In genomic region chr5:80368666-80369270, GRCh38 we compare ENCODE assay signal across 16 cellular contexts. TPM values are rescaled to one million over a fixed set of nuclear protein-coding genes. Genes with fewer than 3 reads are reported as not detected.
A peak's percentile ranks its signal among the peaks of the same experiment; 100 is the strongest.
DNase-seq lines count a peak whose midpoint lies in the region; ATAC-seq, FAIRE-seq and TF ChIP-seq lines count a peak whose summit lies in the region.
"Had no signal": no experiment of that assay in that cellular context is flagged by ENCODE, and none has a peak within 500 bp of the region (broad histone marks: within the 10 kb centered on the region; RNA-seq: fewer than 3 reads in every experiment).

No MANE protein-coding gene starts in this region.

- 0 out of 4 replicates have a peak, but pooled peaks cover 0 to 3% of the 10 kb centered on the region in 2 experiments for H3K9me3 ChIP-seq in H1 (ENCODE audit: insufficient read depth in 2 of 2, low read depth in 1 of 2, low read length in 1 of 2)
- H3K9me3 ChIP-seq in neuronal stem cell (replicated peaks in 1 of 2; ENCODE audit: control insufficient read depth in 2 of 2, insufficient read depth in 1 of 2, low read depth in 1 of 2, low read length in 2 of 2) = peaks cover 2 to 3% of the 10 kb centered on the region in 2 donors
- H3K9me3 ChIP-seq in tibial nerve = peaks cover 0 to 4% (median 0%) of the 10 kb centered on the region in 4 donors
- no peaks in the 10 kb centered on the region for H3K9me3 ChIP-seq in upper lobe of left lung
- H3K9me3 ChIP-seq: Peyer's patch had no signal

- in situ Hi-C loops in SK-MEL-5 (cut with HindIII; ENCODE audit: low pct_unique_long_range_greater_than_20kb, low sequenced_read_pairs) = no loop called here

- 74% methylated on average over 2 of the region's 2 CpGs; no CpG with 5 or more reads in 1 of the 2 experiments for WGBS in H1 (ENCODE audit: extremely low coverage in 1 of 2, insufficient coverage in 1 of 2, insufficient read length in 1 of 2, insufficient replicate concordance in 2 of 2, low coverage in 1 of 2, low lambda C conversion rate in 2 of 2, missing lambda C conversion rate in 1 of 2), 2 experiments
- no CpG with 5 or more reads among the region's 2 CpGs for WGBS in neuronal stem cell (ENCODE audit: extremely low coverage in 2 of 2, insufficient read length in 2 of 2, insufficient replicate concordance in 1 of 2), 2 donors
- 43 to 58% methylated on average over 2 of the region's 2 CpGs for WGBS in tibial nerve, 2 donors
- WGBS in upper lobe of left lung, 2 donors = 72 to 75% methylated on average over 2 of the region's 2 CpGs

- H3K27ac ChIP-seq in GM23338 (ENCODE audit: low read depth) (no peak overlapping the region), H1 (ENCODE audit: low read depth, low read length) (no peak overlapping the region), neuronal stem cell (replicated peaks; ENCODE audit: low read length) (peak overlapping the region; percentile 0), tibial nerve (no peak overlapping the region), upper lobe of left lung (no peak overlapping the region)
- H3K27ac ChIP-seq: Peyer's patch had no signal

- no peak overlapping the region for H4K8ac ChIP-seq in H1 (ENCODE audit: extremely low read depth, insufficient read depth, low read length)
- no peak overlapping the region for H4K8ac ChIP-seq in neuronal stem cell (ENCODE audit: low read depth, low read length)

- H3K9ac ChIP-seq in H1 (replicated peaks in 1 of 4; ENCODE audit: extremely low read depth in 1 of 4, low read depth in 3 of 4, low read length in 3 of 4) (no peak overlapping the region), neuronal stem cell (ENCODE audit: low read depth, low read length, poor library complexity) (no peak overlapping the region)

- H3K4me2 ChIP-seq in GM23338 (no peak overlapping the region), H1 (ENCODE audit: insufficient read depth in 1 of 2, low read depth in 2 of 2, low read length in 2 of 2) (no peak overlapping the region), neuronal stem cell (ENCODE audit: insufficient read depth, low read length, poor library complexity, severe bottlenecking) (no peak overlapping the region)

- ATAC-seq in GM23338 = no peak
- no peak for ATAC-seq in upper lobe of left lung (ENCODE audit: low FRiP score in 2 of 2)
- ATAC-seq: Right ventricle myocardium inferior had no signal

- H3K14ac ChIP-seq in H1 (ENCODE audit: insufficient read length) (no peak overlapping the region), neuronal stem cell (ENCODE audit: low read length) (no peak overlapping the region)

- no peak overlapping the region for H3K56ac ChIP-seq in H1 (replicated peaks; ENCODE audit: insufficient read length, low read depth, low read length)

- no peak overlapping the region for H3K27ac Mint-ChIP-seq in GM23338
- H3K27ac Mint-ChIP-seq: CD8-positive, alpha-beta memory T cell had no signal

- H3K9me2 ChIP-seq in GM23338 (ENCODE audit: insufficient read depth) = no peaks in the 10 kb centered on the region

- H3K18ac ChIP-seq in H1 (ENCODE audit: extremely low read depth, low read length) = no peak overlapping the region
- H3K18ac ChIP-seq in neuronal stem cell (ENCODE audit: low read length) = no peak overlapping the region

- H2AFZ ChIP-seq in GM23338 (peak overlapping the region; percentile 69), H1 (ENCODE audit: low read length) (peak overlapping the region; percentile 36; the same call in 1 of the 2 replicates), neuronal stem cell (ENCODE audit: low read length) (peak overlapping the region; percentile 31)

- H2BK15ac ChIP-seq in H1 (ENCODE audit: low read length) (no peak overlapping the region), neuronal stem cell (ENCODE audit: low read length) (no peak overlapping the region)

- POLR2A ChIA-PET in H1 (lab: Charles Lee; ENCODE audit: partially characterized antibody) = no interaction called here

- no peaks in the 10 kb centered on the region for H3K4me1 ChIP-seq in GM23338 (ENCODE audit: insufficient read depth)
- no peaks in the 10 kb centered on the region for H3K4me1 ChIP-seq in H1 (replicated peaks in 1 of 4; ENCODE audit: control insufficient read depth in 3 of 4, insufficient read depth in 4 of 4, low read length in 3 of 4)
- H3K4me1 ChIP-seq in neuronal stem cell (ENCODE audit: control insufficient read depth in 2 of 2, insufficient read depth in 1 of 2, low read depth in 1 of 2, low read length in 2 of 2) = peaks cover 7 to 21% of the 10 kb centered on the region in 2 donors
- H3K4me1 ChIP-seq in tibial nerve = peaks cover 0 to 13% (median 0%) of the 10 kb centered on the region in 4 donors
- H3K4me1 ChIP-seq in upper lobe of left lung = no peaks in the 10 kb centered on the region
- H3K4me1 ChIP-seq: Peyer's patch had no signal

- H4K91ac ChIP-seq in H1 (replicated peaks; ENCODE audit: insufficient read length, low read length) (no peak overlapping the region), neuronal stem cell (ENCODE audit: low read depth, low read length, poor library complexity) (no peak overlapping the region)

- H3K4ac ChIP-seq in H1 (replicated peaks; ENCODE audit: insufficient read length, low read depth, low read length) (no peak overlapping the region), neuronal stem cell (ENCODE audit: low read length) (no peak overlapping the region)

- no peak for TF ChIP-seq POLR2A in H1 (IDR thresholded peaks at IDR 0.05; ENCODE audit: control extremely low read depth in 1 of 2, low read depth in 2 of 2, low read length in 2 of 2)
- no peak for TF ChIP-seq POLR2A in tibial nerve (IDR thresholded peaks at IDR 0.05)
- no peak for TF ChIP-seq POLR2A in upper lobe of left lung (IDR thresholded peaks at IDR 0.05)

- H3K27me3 Mint-ChIP-seq in GM23338 (ENCODE audit: insufficient read depth, low read depth, poor library complexity) = no peaks in the 10 kb centered on the region

- H4K20me1 ChIP-seq in GM23338 (replicated peaks; ENCODE audit: insufficient read depth) = no peaks in the 10 kb centered on the region
- no peaks in the 10 kb centered on the region for H4K20me1 ChIP-seq in H1 (replicated peaks in 1 of 2; ENCODE audit: control insufficient read depth in 1 of 2, insufficient read depth in 2 of 2, low read length in 2 of 2)

- TF ChIP-seq CTCF in GM23338 (conservative IDR thresholded peaks at IDR 0.05; ENCODE audit: low read depth in 2 of 2) (no peak), H1 (IDR thresholded peaks at IDR 0.05; ENCODE audit: control extremely low read depth in 1 of 3, insufficient read depth in 1 of 3, low read depth in 1 of 3, low read length in 3 of 3) (no peak), tibial nerve (IDR thresholded peaks at IDR 0.05) (no peak), upper lobe of left lung (IDR thresholded peaks at IDR 0.05) (no peak)

- H3K36me3 Mint-ChIP-seq in GM23338 (ENCODE audit: low read depth) = peaks cover 7% of the 10 kb centered on the region; the same call in 2 of the 3 replicates

- H3K23ac ChIP-seq in H1 (ENCODE audit: insufficient read length) = no peak overlapping the region
- H3K23ac ChIP-seq in neuronal stem cell (ENCODE audit: low read depth, low read length, poor library complexity) = no peak overlapping the region

- no peaks in the 10 kb centered on the region for H3K23me2 ChIP-seq in H1 (ENCODE audit: low read depth, low read length)

- TF ChIP-seq RAD21 in H1 (IDR thresholded peaks at IDR 0.05 in 1 of 2, conservative IDR thresholded peaks at IDR 0.05 in 1 of 2; ENCODE audit: low read depth in 2 of 2, low read length in 2 of 2) = no peak

- no peaks in the 10 kb centered on the region for H3K27me3 ChIP-seq in GM23338 (ENCODE audit: insufficient read depth)
- no peaks in the 10 kb centered on the region for H3K27me3 ChIP-seq in H1 (replicated peaks in 1 of 4; ENCODE audit: control insufficient read depth in 3 of 4, extremely low read depth in 1 of 4, insufficient read depth in 3 of 4, low read length in 3 of 4)
- H3K27me3 ChIP-seq in neuronal stem cell (ENCODE audit: control insufficient read depth in 3 of 3, insufficient read depth in 3 of 3, low read depth in 1 of 3, low read length in 3 of 3) = no peaks in the 10 kb centered on the region
- no peaks in the 10 kb centered on the region for H3K27me3 ChIP-seq in tibial nerve
- no peaks in the 10 kb centered on the region for H3K27me3 ChIP-seq in upper lobe of left lung
- H3K27me3 ChIP-seq: Peyer's patch had no signal

- H2BK12ac ChIP-seq in H1 (ENCODE audit: low read depth, low read length) = no peak overlapping the region
- no peak overlapping the region for H2BK12ac ChIP-seq in neuronal stem cell (ENCODE audit: low read length)

- no peak overlapping the region for H2BK120ac ChIP-seq in H1 (replicated peaks; ENCODE audit: low read depth, low read length)
- H2BK120ac ChIP-seq in neuronal stem cell (ENCODE audit: low read depth, low read length) = no peak overlapping the region

- H3K36me3 ChIP-seq in GM23338 (ENCODE audit: insufficient read depth) (no peaks in the 10 kb centered on the region), H1 (ENCODE audit: control insufficient read depth in 2 of 4, insufficient read depth in 4 of 4, low read length in 3 of 4) (no peaks in the 10 kb centered on the region), neuronal stem cell (replicated peaks in 1 of 2; ENCODE audit: control insufficient read depth in 2 of 2, insufficient read depth in 2 of 2, low read length in 2 of 2) (no peaks in the 10 kb centered on the region), tibial nerve (no peaks in the 10 kb centered on the region), upper lobe of left lung (no peaks in the 10 kb centered on the region)
- H3K36me3 ChIP-seq: Peyer's patch had no signal

- no peak for TF ChIP-seq EP300 in H1 (IDR thresholded peaks at IDR 0.05; ENCODE audit: borderline replicate concordance in 1 of 2, low read depth in 2 of 2, low read length in 2 of 2)
- TF ChIP-seq EP300 in tibial nerve (IDR thresholded peaks at IDR 0.05) = no peak
- no peak for TF ChIP-seq EP300 in upper lobe of left lung (IDR thresholded peaks at IDR 0.05)

- H3K9me3 Mint-ChIP-seq in GM23338 = peaks cover 11% of the 10 kb centered on the region; the same call in 2 of the 3 replicates

- H2BK5ac ChIP-seq in H1 (ENCODE audit: low read depth, low read length) (no peak overlapping the region), neuronal stem cell (ENCODE audit: low read length) (no peak overlapping the region)

- H3K79me1 ChIP-seq in H1 (ENCODE audit: low read depth, low read length) = no peaks in the 10 kb centered on the region
- no peaks in the 10 kb centered on the region for H3K79me1 ChIP-seq in neuronal stem cell (ENCODE audit: low read depth, low read length)

- H3K4me3 ChIP-seq in GM23338 (no peak overlapping the region), H1 (ENCODE audit: extremely low read depth in 1 of 4, insufficient read depth in 2 of 4, low read depth in 3 of 4, low read length in 4 of 4) (no peak overlapping the region), neuronal stem cell (ENCODE audit: low read length in 2 of 2) (no peak overlapping the region), tibial nerve (no peak overlapping the region), upper lobe of left lung (no peak overlapping the region)
- H3K4me3 ChIP-seq: Peyer's patch had no signal

- H3K4me1 Mint-ChIP-seq in GM23338 = peaks cover 5% of the 10 kb centered on the region
- H3K4me1 Mint-ChIP-seq: CD8-positive, alpha-beta memory T cell had no signal

- no peak overlapping the region for H3K4me3 Mint-ChIP-seq in GM23338
- H3K4me3 Mint-ChIP-seq: CD8-positive, alpha-beta memory T cell had no signal

- DNase-seq in GM23338 (ENCODE audit: low spot score) = no peak
- DNase-seq in SK-MEL-5 (ENCODE audit: low read depth, low spot score) = peak; percentile 42
- DNase-seq in H1 (ENCODE audit: low read depth in 1 of 2, low spot score in 2 of 2) = no peak
- DNase-seq in neuronal stem cell (ENCODE audit: low spot score) = no peak
- DNase-seq in tibial nerve (ENCODE audit: low spot score in 2 of 2) = no peak
- DNase-seq in upper lobe of left lung = no peak
- DNase-seq in RPMI8226 = no peak
- DNase-seq in NCI-H2029 (lab: John Stamatoyannopoulos, UW) = no peak
- DNase-seq: CD8-positive, alpha-beta memory T cell; GOT3; NCI-H1694; NK-92 treated with Interleukin-12 subunit alpha and Interleukin-12 subunit beta, amount 100 ng/mL, for 24 hours; Peyer's patch had no signal

- no peaks in the 10 kb centered on the region for H3K79me2 ChIP-seq in GM23338 (replicated peaks; ENCODE audit: insufficient read depth)
- no peaks in the 10 kb centered on the region for H3K79me2 ChIP-seq in H1 (ENCODE audit: control insufficient read depth in 1 of 2, insufficient read depth in 2 of 2, low read length in 2 of 2)

- no peak for FAIRE-seq in H1 (lab: Jason Lieb, UNC)
- FAIRE-seq: GM12892, GM18507 had no signal

- no peaks in the 10 kb centered on the region for H3F3A ChIP-seq in GM23338 (replicated peaks; ENCODE audit: low read depth)

- H2AK5ac ChIP-seq in H1 (ENCODE audit: low read depth, low read length) (no peak overlapping the region), neuronal stem cell (ENCODE audit: low read depth, low read length) (no peak overlapping the region)

- CTCF ChIA-PET in H1 (lab: Charles Lee; ENCODE audit: partially characterized antibody) = interaction anchor here (0.6 to 1.7 kb wide), 3 partner anchors 23 to 118 kb away, joined by 3 to 6 read pairs (median 3); no protein-coding TSS in a partner anchor

- no peak overlapping the region for H2BK20ac ChIP-seq in H1 (ENCODE audit: low read length)

- H4K5ac ChIP-seq in H1 (ENCODE audit: insufficient read length, low read depth, low read length) = no peak overlapping the region

RNA-seq across cellular contexts. Expression of gene ZFYVE16, which starts 39.1 kb away (rescaled TPM):
- total RNA-seq in GM23338 (2014; rRNA removed; shearing (Covaris generic)) = 24.2 and 24.7 TPM in 2 replicates
- polyA plus RNA-seq in GM23338 (2016; fragmentation: Nextera tagmentation; extraction: Ambion mirVana) = 23.0 and 26.6 TPM in 2 replicates
- 182 and 212 TPM in 2 replicates for total RNA-seq in SK-MEL-5 (2014; rRNA removed; shearing (Covaris generic))
- 116 and 185 TPM in 2 replicates for polyA plus RNA-seq in SK-MEL-5 (2015; cell fraction: cytosol; rRNA removed)
- 626 and 708 TPM in 2 replicates for polyA plus RNA-seq in SK-MEL-5 (2015; cell fraction: nucleus; rRNA removed)
- 24.2 and 26.7 TPM in 2 replicates for total RNA-seq in H1 (2021; fragmentation: NEBNext Ultra II Directional; extraction: Animal tissue kit (Norgen Biotek cat#: 25700))
- 2.8 and 3.6 TPM in 2 replicates for polyA plus RNA-seq in H1 (2011; rRNA removed)
- 6.7 TPM for polyA plus RNA-seq in H1 (2011; cell fraction: cytosol; rRNA removed)
- 7.0 TPM for polyA plus RNA-seq in H1 (2011; cell fraction: nucleus; rRNA removed)
- 6.6 to 17.0 TPM (median 11.7 TPM) in 4 replicates for polyA plus RNA-seq in H1 (2012, experiment 1 of 2)
- 0.88 TPM for polyA plus RNA-seq in H1 (2012, experiment 2 of 2)
- 15.5 TPM for polyA plus RNA-seq in H1 (2013, experiment 1 of 2)
- polyA plus RNA-seq in H1 (2013, experiment 2 of 2) = 14.9 TPM
- 9.8 and 19.9 TPM in 2 replicates for polyA minus RNA-seq in H1 (2011; rRNA and poly(A)+ RNA removed)
- 10.8 TPM for polyA minus RNA-seq in H1 (2011; cell fraction: cytosol; rRNA and poly(A)+ RNA removed)
- polyA minus RNA-seq in H1 (2011; cell fraction: nucleus; rRNA and poly(A)+ RNA removed) = 32.9 TPM
- polyA plus RNA-seq in neuronal stem cell (2013, experiment 1 of 2) = 28.6 TPM
- 27.9 TPM for polyA plus RNA-seq in neuronal stem cell (2013, experiment 2 of 2)
- 10 to 100 TPM; 30.2 to 43.2 (median 36.6) TPM for total RNA-seq in tibial nerve
- total RNA-seq in upper lobe of left lung = 10 to 100 TPM; 27.7 to 52.4 (median 40.2) TPM

RNA-seq across cellular contexts. Expression of gene SPZ1, which starts 49.0 kb away (rescaled TPM):
- not detected in 2 replicates for total RNA-seq in GM23338 (2014; rRNA removed; shearing (Covaris generic))
- polyA plus RNA-seq in GM23338 (2016; fragmentation: Nextera tagmentation; extraction: Ambion mirVana) (not detected in 2 replicates), H1 (2011; rRNA removed) (not detected in 2 replicates)
- total RNA-seq in SK-MEL-5 (2014; rRNA removed; shearing (Covaris generic)) = not detected in 2 replicates
- not detected in 2 replicates for polyA plus RNA-seq in SK-MEL-5 (2015; cell fraction: cytosol; rRNA removed)
- polyA plus RNA-seq in SK-MEL-5 (2015; cell fraction: nucleus; rRNA removed) = not detected in 2 replicates
- total RNA-seq in H1 (2021; fragmentation: NEBNext Ultra II Directional; extraction: Animal tissue kit (Norgen Biotek cat#: 25700)) = not detected in 2 replicates
- polyA plus RNA-seq in H1 (2011; cell fraction: cytosol; rRNA removed) = not detected
- not detected for polyA plus RNA-seq in H1 (2011; cell fraction: nucleus; rRNA removed)
- not detected in 4 replicates for polyA plus RNA-seq in H1 (2012, experiment 1 of 2)
- not detected for polyA plus RNA-seq in H1 (2012, experiment 2 of 2)
- not detected for polyA plus RNA-seq in H1 (2013, experiment 1 of 2)
- polyA plus RNA-seq in H1 (2013, experiment 2 of 2) = not detected
- not detected in 2 replicates for polyA minus RNA-seq in H1 (2011; rRNA and poly(A)+ RNA removed)
- polyA minus RNA-seq in H1 (2011; cell fraction: cytosol; rRNA and poly(A)+ RNA removed) = not detected
- polyA minus RNA-seq in H1 (2011; cell fraction: nucleus; rRNA and poly(A)+ RNA removed) = not detected
- polyA plus RNA-seq in neuronal stem cell (2013, experiment 1 of 2) = not detected
- not detected for polyA plus RNA-seq in neuronal stem cell (2013, experiment 2 of 2)
- total RNA-seq in tibial nerve (not detected), upper lobe of left lung (not detected)
- total RNA-seq: CD8-positive, alpha-beta memory T cell; Peyer's patch; Right ventricle myocardium inferior had no signal
- polyA plus RNA-seq: CD8-positive, alpha-beta memory T cell had no signal
